ENCODE assay signal across 8 cellular contexts in the genomic region with DNA sequence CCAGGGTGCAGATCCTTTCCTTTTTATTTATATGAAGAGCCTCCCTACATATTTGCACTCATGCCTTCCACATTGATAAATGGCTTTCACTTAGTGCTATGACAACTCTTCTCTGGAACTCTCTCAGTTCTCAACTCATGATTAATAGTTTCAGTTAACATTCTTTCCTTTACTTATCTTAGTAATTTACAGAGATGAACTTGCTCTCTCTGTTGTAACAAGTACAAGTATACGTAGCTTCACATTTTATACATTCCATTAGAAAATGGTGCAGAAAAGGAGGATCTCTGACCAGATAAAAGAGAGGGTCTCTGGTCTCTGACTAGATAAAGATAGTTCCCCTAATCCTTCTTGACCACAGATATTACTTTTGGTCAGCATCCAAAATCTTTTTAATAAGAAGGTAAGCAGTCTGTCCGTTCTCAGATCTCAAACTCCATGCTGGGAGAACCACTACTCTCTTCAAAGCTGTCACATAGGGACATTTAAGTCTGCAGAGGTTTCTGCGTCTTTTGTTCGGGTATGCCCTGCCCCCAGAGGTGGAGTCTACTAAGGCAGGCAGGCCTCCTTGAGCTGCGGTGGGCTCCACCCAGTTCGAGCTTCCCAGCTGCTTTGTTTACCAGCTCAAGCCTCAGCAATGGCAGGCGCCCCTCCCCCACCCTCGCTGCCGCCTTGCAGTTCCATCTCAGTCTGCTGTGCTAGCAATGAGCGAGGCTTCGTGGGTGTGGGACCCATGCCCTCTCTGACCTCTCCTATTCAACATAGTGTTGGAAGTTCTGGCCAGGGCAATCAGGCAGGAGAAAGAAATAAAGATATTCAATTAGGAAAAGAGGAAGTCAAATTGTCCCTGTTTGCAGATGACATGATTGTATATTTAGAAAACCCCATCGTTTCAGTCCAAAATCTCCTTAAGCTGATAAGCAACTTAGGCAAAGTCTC. TPM values are rescaled to one million over a fixed set of nuclear protein-coding genes. Genes with fewer than 3 reads are reported as not detected.
DNase-seq lines count a peak whose midpoint lies in the region; ATAC-seq, FAIRE-seq and TF ChIP-seq lines count a peak whose summit lies in the region.
"Not testable (repeated sequence)": the region's sequence is repeated elsewhere in the genome, so short reads cannot be mapped to it uniquely, and the experiment has no call there.

No MANE protein-coding gene starts in this region.

- H3K27ac Mint-ChIP-seq in chondrocyte (ENCODE audit: unreplicated experiment), result peak overlapping the region; percentile 84

- TF ChIP-seq POLR2A in sigmoid colon (IDR thresholded peaks at IDR 0.05), result not testable (repeated sequence)

- not testable (repeated sequence) for H3K36me3 ChIP-seq in sigmoid colon, tibial artery

- not testable (repeated sequence) for H3K9me3 ChIP-seq in sigmoid colon, tibial artery

- 4% methylated on average over 12 of the region's 12 CpGs for WGBS in sigmoid colon, 2 donors

- peak; percentile 71 for FAIRE-seq in GM18507 (lab: Jason Lieb, UNC)

- H3K4me1 ChIP-seq in sigmoid colon (peaks cover 0 to 17% (median 14%) of the 10 kb centered on the region in 4 donors), tibial artery (peaks cover 0 to 13% (median 3%) of the 10 kb centered on the region in 4 donors)

- intact Hi-C loops in sigmoid colon (cut with DNase I), result loop anchor here (5.0 kb wide), 1 partner anchor 49 kb away; no protein-coding TSS in a partner anchor
- intact Hi-C loops in tibial artery (cut with DNase I; ENCODE audit: low total_unique reads), result not testable (repeated sequence)

- H3K27me3 ChIP-seq in sigmoid colon, tibial artery: not testable (repeated sequence)

- not testable (repeated sequence) for H3K9me3 Mint-ChIP-seq in chondrocyte (ENCODE audit: low read depth)

- H3K4me1 Mint-ChIP-seq in chondrocyte (ENCODE audit: low read depth), result peaks cover 13% of the 10 kb centered on the region

- not testable (repeated sequence) for H3K27me3 Mint-ChIP-seq in chondrocyte (ENCODE audit: low read depth)

- TF ChIP-seq CTCF in chondrocyte (IDR thresholded peaks at IDR 0.05) (peak; percentile 48), sigmoid colon (IDR thresholded peaks at IDR 0.05) (peak in 1 of 4 experiments; percentile 12)
- not testable (repeated sequence) for TF ChIP-seq CTCF in tibial artery (IDR thresholded peaks at IDR 0.05)

- not testable (repeated sequence) for TF ChIP-seq EP300 in sigmoid colon (IDR thresholded peaks at IDR 0.05)

- not testable (repeated sequence) for H3K36me3 Mint-ChIP-seq in chondrocyte (ENCODE audit: low read depth)

- peak; percentile 32 for ATAC-seq in HG03103 (IDR thresholded peaks at IDR 0.05; ENCODE audit: low read depth, unreplicated experiment)

- H3K27ac ChIP-seq in sigmoid colon, result peak overlapping the region; percentile 4 to 68 (median 42)
- H3K27ac ChIP-seq in tibial artery, result peak overlapping the region in 1 of 2 donors; percentile 9

- H3K4me3 ChIP-seq in sigmoid colon (peak overlapping the region in 3 of 4 donors; percentile 16 to 20 (median 20)), tibial artery (peak overlapping the region; percentile 11 to 24)

- not testable (repeated sequence) for DNase-seq in GM18507 (ENCODE audit: extremely low spot score, insufficient read length, low read depth)
- DNase-seq in NCI-H82 treated with DMSO at 0.1 percent for 48 hours (lab: John Stamatoyannopoulos, UW; ENCODE audit: unreplicated experiment), result peak; percentile 68
- DNase-seq in activated CD4-positive, alpha-beta T cell treated with anti-CD3 and anti-CD28 coated beads, Interleukin-2, amount 50 U/mL, for 48 hours, result peak; percentile 69 to 73
- DNase-seq in chondrocyte (ENCODE audit: low spot score), result peak; percentile 57
- DNase-seq in inferior parietal cortex (ENCODE audit: extremely low spot score), result peak; percentile 28
- DNase-seq in sigmoid colon, result peak; percentile 84
- DNase-seq in tibial artery, result peak; percentile 73 to 81

- H3K4me3 Mint-ChIP-seq in chondrocyte (ENCODE audit: unreplicated experiment), result peak overlapping the region; percentile 61

RNA-seq across cellular contexts. Expression of a gene that starts 42.2 kb away (rescaled TPM):
- total RNA-seq in chondrocyte (36.7 to 52.9 TPM (median 38.6 TPM) in 3 replicates), sigmoid colon (10 to 100 TPM; 32.1 to 58.9 (median 49.2) TPM)
- 10 to 100 TPM in 2 of 3 donors, 1 to 10 TPM in 1; 9.0 to 35.2 (median 15.6) TPM for polyA plus RNA-seq in sigmoid colon
